10 cellular contexts compared by ENCODE assay signal in genomic region chr13:58960909-58961308, GRCh38.
A peak's percentile ranks its signal among the peaks of the same experiment; 100 is the strongest.
DNase-seq lines count a peak whose midpoint lies in the region; ATAC-seq and TF ChIP-seq lines count a peak whose summit lies in the region.
"Had no signal": no experiment of that assay in that cellular context is flagged by ENCODE, and none has a peak within 500 bp of the region (broad histone marks: within the 10 kb centered on the region; RNA-seq: fewer than 3 reads in every experiment).

No MANE protein-coding gene starts in this region.

- H3K4me3 ChIP-seq in Loucy (ENCODE audit: low read length, poor library complexity, severe bottlenecking), result no peak overlapping the region
- no peak overlapping the region for H3K4me3 ChIP-seq in mesendoderm (ENCODE audit: low read length)
- H3K4me3 ChIP-seq in coronary artery, result no peak overlapping the region
- H3K4me3 ChIP-seq: esophagus muscularis mucosa had no signal

- H3K27ac Mint-ChIP-seq in activated CD8-positive, alpha-beta memory T cell treated with anti-CD3 and anti-CD28 coated beads, Interleukin-2, amount 10 ng/mL, durations not matched to agents 7 days and 5 days, result no peak overlapping the region

- H3K4me1 ChIP-seq in Loucy (ENCODE audit: insufficient read depth, low read length, poor library complexity, severe bottlenecking) (peaks cover 3% of the 10 kb centered on the region), mesendoderm (ENCODE audit: control insufficient read depth, low read depth, low read length) (no peaks in the 10 kb centered on the region)
- H3K4me1 ChIP-seq: esophagus muscularis mucosa had no signal

- no peaks in the 10 kb centered on the region for H3K27me3 Mint-ChIP-seq in activated CD8-positive, alpha-beta memory T cell treated with anti-CD3 and anti-CD28 coated beads, Interleukin-2, amount 10 ng/mL, durations not matched to agents 7 days and 5 days

- no peak overlapping the region for H3K23ac ChIP-seq in mesendoderm (ENCODE audit: low read length)

- H3K18ac ChIP-seq in mesendoderm (ENCODE audit: low read length), result no peak overlapping the region

- no peaks in the 10 kb centered on the region for H3K4me1 Mint-ChIP-seq in activated CD8-positive, alpha-beta memory T cell treated with anti-CD3 and anti-CD28 coated beads, Interleukin-2, amount 10 ng/mL, durations not matched to agents 7 days and 5 days

- H3K27me3 ChIP-seq in Loucy (ENCODE audit: insufficient read depth, low read length, poor library complexity, severe bottlenecking) (no peaks in the 10 kb centered on the region), mesendoderm (ENCODE audit: insufficient read depth, low read length, poor library complexity) (no peaks in the 10 kb centered on the region)
- H3K27me3 ChIP-seq: esophagus muscularis mucosa had no signal

- H2BK15ac ChIP-seq in mesendoderm (replicated peaks; ENCODE audit: low read depth), result no peak overlapping the region

- H3K4me3 Mint-ChIP-seq in activated CD8-positive, alpha-beta memory T cell treated with anti-CD3 and anti-CD28 coated beads, Interleukin-2, amount 10 ng/mL, durations not matched to agents 7 days and 5 days, result no peak overlapping the region

- H4K20me1 ChIP-seq in Loucy (ENCODE audit: insufficient read depth, low read length, poor library complexity, severe bottlenecking), result no peaks in the 10 kb centered on the region

- ATAC-seq in activated CD8-positive, alpha-beta memory T cell treated with anti-CD3 and anti-CD28 coated beads, Interleukin-2, amount 10 ng/mL, durations not matched to agents 7 days and 5 days, result no peak

- H3K9me2 ChIP-seq in Loucy (replicated peaks; ENCODE audit: low read depth, low read length), result no peaks in the 10 kb centered on the region

- CTCF ChIA-PET in activated CD8-positive, alpha-beta memory T cell treated with anti-CD3 and anti-CD28 coated beads, Interleukin-2, amount 10 ng/mL, durations not matched to agents 7 days and 5 days (lab: Charles Lee), result no interaction called here

- no peaks in the 10 kb centered on the region for H3K9me3 ChIP-seq in Loucy (ENCODE audit: insufficient read depth, low read depth, low read length)
- H3K9me3 ChIP-seq: esophagus muscularis mucosa had no signal

- no peak overlapping the region for H3K9ac ChIP-seq in Loucy (ENCODE audit: low read depth, low read length, poor library complexity, severe bottlenecking)
- no peak overlapping the region for H3K9ac ChIP-seq in mesendoderm (ENCODE audit: low read length)

- no peak overlapping the region for H3K4ac ChIP-seq in mesendoderm (ENCODE audit: low read depth, low read length)

- H4K5ac ChIP-seq in mesendoderm (ENCODE audit: low read length), result no peak overlapping the region

- H3K56ac ChIP-seq in mesendoderm (ENCODE audit: low read length), result no peak overlapping the region

- no peaks in the 10 kb centered on the region for H3K79me1 ChIP-seq in mesendoderm (ENCODE audit: low read length)

- H2BK120ac ChIP-seq in mesendoderm (ENCODE audit: low read depth, low read length), result no peak overlapping the region

- no peaks in the 10 kb centered on the region for H3F3A ChIP-seq in Loucy (ENCODE audit: low read depth)

- peak; percentile 59 for TF ChIP-seq CTCF in Loucy (conservative IDR thresholded peaks at IDR 0.05; ENCODE audit: low read length)
- TF ChIP-seq CTCF in VCaP (conservative IDR thresholded peaks at IDR 0.05), result peak; percentile 39; the same call in 1 of the 2 replicates
- TF ChIP-seq CTCF in coronary artery (IDR thresholded peaks at IDR 0.05), result no peak

- H3K79me2 ChIP-seq in Loucy (ENCODE audit: insufficient read depth, low read length), result no peaks in the 10 kb centered on the region
- H3K79me2 ChIP-seq in mesendoderm (ENCODE audit: control insufficient read depth, insufficient read depth, low read length), result no peaks in the 10 kb centered on the region

- no peaks in the 10 kb centered on the region for H3K36me3 Mint-ChIP-seq in activated CD8-positive, alpha-beta memory T cell treated with anti-CD3 and anti-CD28 coated beads, Interleukin-2, amount 10 ng/mL, durations not matched to agents 7 days and 5 days

- H4K8ac ChIP-seq in mesendoderm (ENCODE audit: low read depth, low read length), result no peak overlapping the region

- no peaks in the 10 kb centered on the region for H3K9me3 Mint-ChIP-seq in activated CD8-positive, alpha-beta memory T cell treated with anti-CD3 and anti-CD28 coated beads, Interleukin-2, amount 10 ng/mL, durations not matched to agents 7 days and 5 days (ENCODE audit: low read depth)

- H3K27ac ChIP-seq in VCaP (no peak overlapping the region), mesendoderm (ENCODE audit: low read depth, low read length) (no peak overlapping the region), coronary artery (no peak overlapping the region)
- H3K27ac ChIP-seq: esophagus muscularis mucosa had no signal

- H3K36me3 ChIP-seq in Loucy (ENCODE audit: insufficient read depth, low read length) (no peaks in the 10 kb centered on the region), mesendoderm (ENCODE audit: control insufficient read depth, insufficient read depth, low read length) (no peaks in the 10 kb centered on the region)
- H3K36me3 ChIP-seq: esophagus muscularis mucosa had no signal

- no peak overlapping the region for H2AFZ ChIP-seq in Loucy (ENCODE audit: low read length)

- WGBS in mesendoderm (ENCODE audit: extremely low coverage, insufficient coverage, low lambda C conversion rate), result no CpG with 5 or more reads among the region's 2 CpGs

- DNase-seq in NCI-H1417 (lab: John Stamatoyannopoulos, UW), result peak in 2 of 3 experiments; percentile 7 to 61
- DNase-seq in NCI-H1417 treated with DMSO at 0.1 percent for 48 hours (lab: John Stamatoyannopoulos, UW), result no peak
- peak; percentile 46 for DNase-seq in mesendoderm
- no peak for DNase-seq in coronary artery (ENCODE audit: low spot score)
- no peak for DNase-seq in epidermal melanocyte (ENCODE audit: insufficient read length, low spot score)
- DNase-seq in activated CD8-positive, alpha-beta memory T cell treated with anti-CD3 and anti-CD28 coated beads, Interleukin-2, amount 10 ng/mL, durations not matched to agents 7 days and 5 days, result no peak
- DNase-seq: activated gamma-delta T cell had no signal

- no peak overlapping the region for H3K4me2 ChIP-seq in Loucy (ENCODE audit: low read depth, low read length, poor library complexity, severe bottlenecking)
- H3K4me2 ChIP-seq in mesendoderm (ENCODE audit: low read length), result no peak overlapping the region

- H2AK5ac ChIP-seq in mesendoderm (ENCODE audit: low read length), result no peak overlapping the region

- no peak overlapping the region for H2BK5ac ChIP-seq in mesendoderm (ENCODE audit: low read length)

Comparison
In these comparisons a context has a peak if more than half of its experiments do, and no peak if none do; other contexts are left out.
1. DNase-seq: peak in NCI-H1417 (2 of 3) and mesendoderm (single experiment); none in NCI-H1417 treated with DMSO at 0.1 percent for 48 hours (single experiment), coronary artery (single experiment), epidermal melanocyte (single experiment) and activated CD8-positive, alpha-beta memory T cell treated with anti-CD3 and anti-CD28 coated beads, Interleukin-2, amount 10 ng/mL, durations not matched to agents 7 days and 5 days (single experiment).